22 cellular contexts compared by ENCODE assay signal in the genomic region with DNA sequence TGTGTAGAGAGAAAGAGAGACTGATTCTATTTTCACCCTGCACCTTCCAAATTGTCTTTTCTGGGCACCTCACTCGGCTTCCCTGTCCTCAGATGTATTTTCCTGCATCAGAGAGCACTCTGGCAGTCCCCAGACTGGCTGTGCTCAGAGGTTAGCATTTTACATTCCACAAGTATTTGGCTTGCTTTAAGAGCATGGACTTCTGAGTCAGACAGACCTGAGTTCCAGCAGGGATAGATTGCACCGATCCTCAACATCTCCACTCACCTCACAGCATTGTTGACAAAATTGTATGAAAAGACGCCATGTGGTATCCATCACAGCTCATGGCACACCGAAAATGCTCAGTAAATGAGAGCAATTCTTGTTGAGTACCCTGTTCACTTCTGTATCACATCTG. TPM values are rescaled to one million over a fixed set of nuclear protein-coding genes. Genes with fewer than 3 reads are reported as not detected.
DNase-seq lines count a peak whose midpoint lies in the region; ATAC-seq and TF ChIP-seq lines count a peak whose summit lies in the region.
"Had no signal": no experiment of that assay in that cellular context is flagged by ENCODE, and none has a peak within 500 bp of the region (broad histone marks: within the 10 kb centered on the region; RNA-seq: fewer than 3 reads in every experiment).

No MANE protein-coding gene starts in this region.

- no peaks in the 10 kb centered on the region for H3K9me3 Mint-ChIP-seq in Caco-2 (ENCODE audit: unreplicated experiment)
- no peaks in the 10 kb centered on the region for H3K9me3 Mint-ChIP-seq in CD8-positive, alpha-beta memory T cell
- H3K9me3 Mint-ChIP-seq: CD14-positive monocyte had no signal

- no peak overlapping the region for H3K27ac ChIP-seq in Panc1 (ENCODE audit: low read length)
- H3K27ac ChIP-seq in CD8-positive, alpha-beta memory T cell (ENCODE audit: low read depth, low read length): no peak overlapping the region
- H3K27ac ChIP-seq: HL-60, KMS-11, PC-9 had no signal

- H3K4me3 ChIP-seq in Panc1 (ENCODE audit: low read depth in 2 of 2, low read length in 2 of 2): no peak overlapping the region
- no peak overlapping the region for H3K4me3 ChIP-seq in Caco-2 (ENCODE audit: low read depth, low read length)
- no peak overlapping the region for H3K4me3 ChIP-seq in CD8-positive, alpha-beta memory T cell (ENCODE audit: low read length)
- H3K4me3 ChIP-seq: PC-9 had no signal

- H3K36me3 Mint-ChIP-seq in Caco-2 (ENCODE audit: insufficient read depth, unreplicated experiment): no peaks in the 10 kb centered on the region
- H3K36me3 Mint-ChIP-seq in CD8-positive, alpha-beta memory T cell: no peaks in the 10 kb centered on the region
- H3K36me3 Mint-ChIP-seq: CD14-positive monocyte had no signal

- H3K4me1 ChIP-seq in Panc1 (ENCODE audit: control insufficient read depth, insufficient read depth, low read length) (no peaks in the 10 kb centered on the region), Caco-2 (no peaks in the 10 kb centered on the region)
- no peaks in the 10 kb centered on the region for H3K4me1 ChIP-seq in CD8-positive, alpha-beta memory T cell (ENCODE audit: insufficient read depth, low read length)

- no peaks in the 10 kb centered on the region for H3K4me1 Mint-ChIP-seq in Caco-2 (ENCODE audit: low read depth, unreplicated experiment)
- no peaks in the 10 kb centered on the region for H3K4me1 Mint-ChIP-seq in CD8-positive, alpha-beta memory T cell
- H3K4me1 Mint-ChIP-seq: CD14-positive monocyte had no signal

- H3K27me3 ChIP-seq in Panc1 (ENCODE audit: control insufficient read depth, insufficient read depth, low read length) (peaks cover 3% of the 10 kb centered on the region; the same call in 1 of the 2 replicates), Caco-2 (replicated peaks; ENCODE audit: control insufficient read depth, insufficient read depth, low read length) (no peaks in the 10 kb centered on the region)
- H3K27me3 ChIP-seq in CD8-positive, alpha-beta memory T cell (ENCODE audit: insufficient read depth, low read length, poor library complexity, severe bottlenecking): no peaks in the 10 kb centered on the region

- intact Hi-C loops in Panc1 (cut with micrococcal nuclease; ENCODE audit: unreplicated experiment) (no loop called here), Caco-2 (cut with micrococcal nuclease; ENCODE audit: unreplicated experiment) (no loop called here)

- peak; percentile 18 for DNase-seq in GM03348 (ENCODE audit: low spot score)
- no peak for DNase-seq in Panc1 (ENCODE audit: low read depth, low spot score)
- DNase-seq in kidney glomerular epithelial cell (lab: John Stamatoyannopoulos, UW): peak; percentile 3
- no peak for DNase-seq in G401 (ENCODE audit: low spot score)
- DNase-seq in Caco-2: no peak
- no peak for DNase-seq in CD8-positive, alpha-beta memory T cell
- no peak for DNase-seq in NCI-H2171 (lab: John Stamatoyannopoulos, UW)
- DNase-seq: DMS 273 treated with DMSO at 0.1 percent for 48 hours, DND-41, GF-D8, NCI-H1417 treated with DMSO at 0.1 percent for 48 hours, NCI-H526, PC-9, SW 1271 had no signal

- no peak overlapping the region for H3K27ac Mint-ChIP-seq in Caco-2 (ENCODE audit: unreplicated experiment)
- no peak overlapping the region for H3K27ac Mint-ChIP-seq in CD8-positive, alpha-beta memory T cell
- H3K27ac Mint-ChIP-seq: CD14-positive monocyte had no signal

- CTCF ChIA-PET in Panc1 (lab: Charles Lee): interaction anchor here (1.2 kb wide), 1 partner anchor 28 kb away, joined by 4 read pairs; no protein-coding TSS in a partner anchor
- CTCF ChIA-PET in Caco-2 (lab: Charles Lee): interaction anchor here (1.4 kb wide), 1 partner anchor 305 kb away, joined by 3 read pairs; no protein-coding TSS in a partner anchor
- CTCF ChIA-PET in CD8-positive, alpha-beta memory T cell (lab: Charles Lee): no interaction called here

- POLR2A ChIA-PET in Panc1 (lab: Charles Lee) (no interaction called here), Caco-2 (lab: Charles Lee) (no interaction called here)
- POLR2A ChIA-PET in CD8-positive, alpha-beta memory T cell (lab: Charles Lee): no interaction called here

- TF ChIP-seq CTCF in Panc1 (IDR thresholded peaks at IDR 0.05) (no peak), Caco-2 (IDR thresholded peaks at IDR 0.05; ENCODE audit: insufficient read depth in 1 of 2, low read depth in 1 of 2, low read length in 1 of 2, severe bottlenecking in 1 of 2, unreplicated experiment in 1 of 2) (no peak)

- in situ Hi-C loops in Panc1 (cut with HindIII; ENCODE audit: low pct_unique_long_range_greater_than_20kb, low sequenced_read_pairs): no loop called here
- in situ Hi-C loops in G401 (cut with HindIII; ENCODE audit: low sequenced_read_pairs): no loop called here

- H3K9me3 ChIP-seq in Panc1 (ENCODE audit: control insufficient read depth, insufficient read depth, low read depth, low read length) (no peaks in the 10 kb centered on the region), Caco-2 (no peaks in the 10 kb centered on the region)
- no peaks in the 10 kb centered on the region for H3K9me3 ChIP-seq in CD8-positive, alpha-beta memory T cell (ENCODE audit: low read length)

- no peak overlapping the region for H3K4me3 Mint-ChIP-seq in Caco-2 (ENCODE audit: unreplicated experiment)
- H3K4me3 Mint-ChIP-seq in CD8-positive, alpha-beta memory T cell: no peak overlapping the region
- H3K4me3 Mint-ChIP-seq: CD14-positive monocyte had no signal

- H3K27me3 Mint-ChIP-seq in Caco-2 (ENCODE audit: insufficient read depth, unreplicated experiment): no peaks in the 10 kb centered on the region
- H3K27me3 Mint-ChIP-seq in CD8-positive, alpha-beta memory T cell: peaks cover 4 to 24% of the 10 kb centered on the region in 2 donors

- peak; percentile 48; the same call in 1 of the 2 replicates for ATAC-seq in Panc1
- ATAC-seq: Right ventricle myocardium inferior had no signal

- H3K36me3 ChIP-seq in Panc1 (ENCODE audit: control insufficient read depth, insufficient read depth, low read length) (no peaks in the 10 kb centered on the region), Caco-2 (ENCODE audit: control insufficient read depth, insufficient read depth, low read length) (no peaks in the 10 kb centered on the region)
- no peaks in the 10 kb centered on the region for H3K36me3 ChIP-seq in CD8-positive, alpha-beta memory T cell (ENCODE audit: insufficient read depth, low read length)

- no TSS peak for BruUV-seq in Panc1 (replicated peaks; lab: Mats Ljungman, UMichigan)
- BruUV-seq in Caco-2 (replicated peaks; lab: Mats Ljungman, UMichigan): no TSS peak

RNA-seq across cellular contexts. Expression of gene SST, which starts 45.6 kb away (rescaled TPM):
- total RNA-seq in Panc1 (2021; ENCODE audit: unreplicated experiment) (not detected), Caco-2 (2022) (not detected in 2 replicates)
- not detected for polyA plus RNA-seq in Panc1 (2012; ENCODE audit: insufficient read length)
- total RNA-seq in G401 (2014; rRNA removed; shearing (Covaris generic)): not detected in 2 replicates
- total RNA-seq in CD8-positive, alpha-beta memory T cell: not detected
- polyA plus RNA-seq in CD8-positive, alpha-beta memory T cell: not detected
- total RNA-seq: H1, HT1080, MCF 10A, PC-9, Right ventricle myocardium inferior, SK-MEL-5 had no signal
- polyA plus RNA-seq: CD14-positive monocyte had no signal

Comparison
In these comparisons a context has a peak if more than half of its experiments do, and no peak if none do; other contexts are left out.
1. DNase-seq: peak in GM03348 (single experiment) and kidney glomerular epithelial cell (single experiment); none in Panc1 (single experiment), G401 (single experiment), Caco-2 (0 of 2), CD8-positive, alpha-beta memory T cell (0 of 5) and NCI-H2171 (single experiment).